Comparison of ENCODE assay signal across 9 cellular contexts in the genomic region with DNA sequence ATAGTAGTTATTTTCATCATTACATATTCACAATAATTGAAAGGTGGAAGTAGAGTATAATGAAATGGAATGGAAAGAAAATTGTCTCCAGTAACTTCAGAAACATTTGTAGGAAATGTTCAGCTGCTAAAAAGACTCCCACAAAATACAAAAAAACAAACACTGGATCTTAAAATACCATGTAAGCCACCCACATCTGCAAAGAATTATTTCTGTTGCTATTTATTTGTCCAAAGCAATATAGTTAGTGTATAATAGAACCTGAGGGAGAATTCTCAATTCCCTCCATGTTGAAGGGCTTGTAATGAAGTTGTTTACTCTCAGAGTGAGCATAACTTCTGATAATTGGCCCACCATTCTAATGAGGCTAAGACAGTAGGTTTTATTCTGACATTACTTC.
"Had no signal": no experiment of that assay in that cellular context is flagged by ENCODE, and none has a peak within 500 bp of the region (broad histone marks: within the 10 kb centered on the region; RNA-seq: fewer than 3 reads in every experiment).

No MANE protein-coding gene starts in this region.

- H3K9me3 Mint-ChIP-seq: GM23338, H9 had no signal

- DNase-seq: H9, HCEC 1CT, IMR-90, KG1 had no signal

- H3K27ac Mint-ChIP-seq: GM23338, H9 had no signal

- FAIRE-seq: H1, H54, HTR-8/SVneo, K562 had no signal

- H3K4me3 Mint-ChIP-seq: GM23338, H9 had no signal
